Comparison of ENCODE assay signal across 27 cellular contexts in genomic region chr5:145947581-145947980, GRCh38. TPM values are rescaled to one million over a fixed set of nuclear protein-coding genes. Genes with fewer than 3 reads are reported as not detected.
DNase-seq lines count a peak whose midpoint lies in the region; ATAC-seq and TF ChIP-seq lines count a peak whose summit lies in the region.
"Had no signal": no experiment of that assay in that cellular context is flagged by ENCODE, and none has a peak within 500 bp of the region (broad histone marks: within the 10 kb centered on the region; RNA-seq: fewer than 3 reads in every experiment).

No MANE protein-coding gene starts in this region.

- no peaks in the 10 kb centered on the region for H3K9me3 ChIP-seq in psoas muscle
- H3K9me3 ChIP-seq: adrenal gland, neutrophil, vagina had no signal

- H3K27ac Mint-ChIP-seq in T-helper 2 cell treated with Interferon-gamma antibody and Interleukin-4, amounts not matched to agents 5 μg/mL and 100 μg/mL, for 36 hours, result no peak overlapping the region
- no peak overlapping the region for H3K27ac Mint-ChIP-seq in chondrocyte (ENCODE audit: unreplicated experiment)
- H3K27ac Mint-ChIP-seq: activated B cell treated with CpG ODN at 0.5 μM for 24 hours; activated CD8-positive, alpha-beta memory T cell treated with anti-CD3 and anti-CD28 coated beads, Interleukin-2, amount 10 ng/mL, durations not matched to agents 7 days and 5 days; CD4-positive, alpha-beta memory T cell had no signal

- H3K27me3 Mint-ChIP-seq in T-helper 2 cell treated with Interferon-gamma antibody and Interleukin-4, amounts not matched to agents 5 μg/mL and 100 μg/mL, for 36 hours (ENCODE audit: low read depth), result peaks cover 18% of the 10 kb centered on the region
- H3K27me3 Mint-ChIP-seq in chondrocyte (ENCODE audit: low read depth), result no peaks in the 10 kb centered on the region
- H3K27me3 Mint-ChIP-seq: CD4-positive, alpha-beta memory T cell had no signal

- peak overlapping the region; percentile 24 for H3K4me3 Mint-ChIP-seq in T-helper 2 cell treated with Interferon-gamma antibody and Interleukin-4, amounts not matched to agents 5 μg/mL and 100 μg/mL, for 36 hours
- no peak overlapping the region for H3K4me3 Mint-ChIP-seq in chondrocyte (ENCODE audit: unreplicated experiment)
- H3K4me3 Mint-ChIP-seq: activated B cell treated with CpG ODN at 0.5 μM for 24 hours; activated CD8-positive, alpha-beta memory T cell treated with anti-CD3 and anti-CD28 coated beads, Interleukin-2, amount 10 ng/mL, durations not matched to agents 7 days and 5 days; CD4-positive, alpha-beta memory T cell had no signal

- H3K4me1 ChIP-seq in psoas muscle, result peaks cover 46% of the 10 kb centered on the region

- peaks cover 32% of the 10 kb centered on the region for H3K4me1 Mint-ChIP-seq in T-helper 2 cell treated with Interferon-gamma antibody and Interleukin-4, amounts not matched to agents 5 μg/mL and 100 μg/mL, for 36 hours (ENCODE audit: low read depth)
- peaks cover 15% of the 10 kb centered on the region for H3K4me1 Mint-ChIP-seq in chondrocyte (ENCODE audit: low read depth)
- H3K4me1 Mint-ChIP-seq: activated B cell treated with CpG ODN at 0.5 μM for 24 hours had no signal

- TF ChIP-seq CTCF in psoas muscle (IDR thresholded peaks at IDR 0.05) (no peak), chondrocyte (IDR thresholded peaks at IDR 0.05) (no peak), GM13977 (IDR thresholded peaks at IDR 0.05; ENCODE audit: extremely low read depth, insufficient read depth, missing control alignments) (no peak)

- DNase-seq in NOMO-1 (lab: John Stamatoyannopoulos, UW; ENCODE audit: unreplicated experiment in 2 of 2), result peak; percentile 2 to 63
- DNase-seq in NOMO-1 treated with dmso at 0.1 percent for 144 hours (lab: John Stamatoyannopoulos, UW; ENCODE audit: unreplicated experiment), result no peak
- DNase-seq in MV-4-11 (lab: John Stamatoyannopoulos, UW), result peak; percentile 52
- no peak for DNase-seq in T-helper 2 cell treated with Interferon-gamma antibody and Interleukin-4, amounts not matched to agents 5 μg/mL and 100 μg/mL, for 36 hours (ENCODE audit: low spot score)
- DNase-seq in psoas muscle, result no peak
- no peak for DNase-seq in chondrocyte (ENCODE audit: low spot score)
- no peak for DNase-seq in GM13977 (ENCODE audit: low spot score)
- DNase-seq: activated B cell treated with CpG ODN at 0.5 μM for 24 hours; activated CD8-positive, alpha-beta memory T cell treated with anti-CD3 and anti-CD28 coated beads, Interleukin-2, amount 10 ng/mL, durations not matched to agents 7 days and 5 days; activated naive CD4-positive, alpha-beta T cell treated with Interleukin-2 at 50 U/mL for 16 hours; activated T-cell treated with anti-CD3 and anti-CD28 coated beads, Interleukin-2, amount 50 U/mL, for 48 hours; adrenal gland; brain microvascular endothelial cell; CD4-positive, alpha-beta memory T cell; DMS153; foreskin melanocyte; H7; NCI-H1417 treated with DMSO at 0.1 percent for 48 hours; NCI-H2081 treated with DMSO at 0.1 percent for 48 hours; NCI-H345; stimulated activated naive CD8-positive, alpha-beta T cell treated with anti-CD3 and anti-CD28 coated beads, Interleukin-15, Interleukin-2, amounts not matched to agents 100 U/mL and 50 U/mL, for 24 hours; T1000 had no signal

- in situ Hi-C loops in GM13977 (cut with MboI; ENCODE audit: low pct_unique_long_range_greater_than_20kb, low sequenced_read_pairs, unreplicated experiment), result no loop called here

- peak overlapping the region; percentile 85 for H3K27ac ChIP-seq in psoas muscle
- H3K27ac ChIP-seq: 22Rv1, adrenal gland, brain microvascular endothelial cell, neutrophil, vagina had no signal

- no peaks in the 10 kb centered on the region for H3K36me3 ChIP-seq in psoas muscle (ENCODE audit: insufficient read depth in 1 of 2, low read depth in 1 of 2)
- H3K36me3 ChIP-seq: adrenal gland, brain microvascular endothelial cell, neutrophil, vagina had no signal

- H3K27me3 ChIP-seq in psoas muscle (ENCODE audit: insufficient read depth in 3 of 3, low read length in 2 of 3), result no peaks in the 10 kb centered on the region
- H3K27me3 ChIP-seq: adrenal gland, brain microvascular endothelial cell, vagina had no signal

- H3K36me3 Mint-ChIP-seq in T-helper 2 cell treated with Interferon-gamma antibody and Interleukin-4, amounts not matched to agents 5 μg/mL and 100 μg/mL, for 36 hours (ENCODE audit: low read depth), result no peaks in the 10 kb centered on the region
- no peaks in the 10 kb centered on the region for H3K36me3 Mint-ChIP-seq in chondrocyte (ENCODE audit: low read depth)
- H3K36me3 Mint-ChIP-seq: activated CD8-positive, alpha-beta memory T cell treated with anti-CD3 and anti-CD28 coated beads, Interleukin-2, amount 10 ng/mL, durations not matched to agents 7 days and 5 days; CD4-positive, alpha-beta memory T cell had no signal

- no peaks in the 10 kb centered on the region for H3K9me3 Mint-ChIP-seq in T-helper 2 cell treated with Interferon-gamma antibody and Interleukin-4, amounts not matched to agents 5 μg/mL and 100 μg/mL, for 36 hours
- H3K9me3 Mint-ChIP-seq in chondrocyte (ENCODE audit: low read depth), result no peaks in the 10 kb centered on the region
- H3K9me3 Mint-ChIP-seq: activated B cell treated with CpG ODN at 0.5 μM for 24 hours had no signal

- H3K4me3 ChIP-seq in psoas muscle, result no peak overlapping the region
- H3K4me3 ChIP-seq: adrenal gland, vagina had no signal

- intact Hi-C loops in psoas muscle (cut with DNase I), result no loop called here

- ATAC-seq in psoas muscle, result no peak
- no peak for ATAC-seq in GM19023 (IDR thresholded peaks at IDR 0.05; ENCODE audit: unreplicated experiment)

RNA-seq across cellular contexts. Expression of gene SH3RF2, which starts 11.2 kb away (rescaled TPM):
- total RNA-seq in psoas muscle (10 to 100 TPM; 23.5 to 64.1 (median 38.2) TPM), chondrocyte (0.33 to 0.42 TPM (median 0.39 TPM) in 3 replicates)
- polyA plus RNA-seq in psoas muscle, result 10 to 100 TPM in 2 of 3 donors, 1 to 10 TPM in 1; 1.1 to 24.3 (median 14.9) TPM
- total RNA-seq: activated B cell treated with CpG ODN at 0.5 μM for 24 hours; CD4-positive, alpha-beta memory T cell; OCI-LY7 had no signal
- polyA plus RNA-seq: CD4-positive, alpha-beta memory T cell had no signal

Comparison
In these comparisons a context has a peak if more than half of its experiments do, and no peak if none do; other contexts are left out.
1. DNase-seq: peak in NOMO-1 (2 of 2) and MV-4-11 (single experiment); none in NOMO-1 treated with dmso at 0.1 percent for 144 hours (single experiment), T-helper 2 cell treated with Interferon-gamma antibody and Interleukin-4, amounts not matched to agents 5 μg/mL and 100 μg/mL, for 36 hours (single experiment), psoas muscle (0 of 2), chondrocyte (single experiment) and GM13977 (single experiment).
2. RNA of gene SH3RF2, which starts 11.2 kb away (total RNA-seq): 23.5 to 64.1 TPM in psoas muscle; 0.33 to 0.42 TPM in chondrocyte; every median in the first group is over 10 times any median in the second.